Comparison of ENCODE assay signal across 23 cellular contexts in the genomic region with DNA sequence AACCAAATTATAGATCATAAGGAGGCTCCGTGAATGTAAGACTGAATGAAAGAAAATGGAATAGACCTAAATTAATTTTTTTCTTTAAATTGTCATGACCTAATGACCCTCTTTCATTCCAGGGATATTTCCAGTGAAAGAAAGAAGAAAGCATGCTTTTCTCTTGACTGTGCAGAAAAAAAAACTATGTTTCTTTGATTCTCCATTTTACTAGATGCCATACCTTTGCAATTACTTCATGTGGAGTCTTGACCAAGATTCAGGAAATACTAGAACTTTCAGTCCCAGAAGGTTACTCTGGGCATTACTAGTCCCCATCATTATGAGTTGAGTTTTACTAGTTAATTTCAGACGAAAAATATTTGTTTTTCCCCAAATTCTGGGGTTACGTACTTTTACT. TPM values are rescaled to one million over a fixed set of nuclear protein-coding genes. Genes with fewer than 3 reads are reported as not detected.
DNase-seq lines count a peak whose midpoint lies in the region; ATAC-seq and TF ChIP-seq lines count a peak whose summit lies in the region.
"Had no signal": no experiment of that assay in that cellular context is flagged by ENCODE, and none has a peak within 500 bp of the region (broad histone marks: within the 10 kb centered on the region; RNA-seq: fewer than 3 reads in every experiment).

No MANE protein-coding gene starts in this region.

- H3K4me1 ChIP-seq in foreskin keratinocyte: peaks cover 18% of the 10 kb centered on the region
- H3K4me1 ChIP-seq: stomach had no signal

- TF ChIP-seq CTCF in astrocyte of the spinal cord (IDR thresholded peaks at IDR 0.05; ENCODE audit: low read depth, low read length) (no peak), foreskin keratinocyte (conservative IDR thresholded peaks at IDR 0.05) (no peak)

- H3K27me3 ChIP-seq in foreskin keratinocyte: no peaks in the 10 kb centered on the region
- H3K27me3 ChIP-seq: ovary, stomach had no signal

- no peak overlapping the region for H3K4me3 ChIP-seq in astrocyte of the spinal cord (ENCODE audit: low read depth, low read length)
- H3K4me3 ChIP-seq: ovary, stomach had no signal

- peak; percentile 27 for ATAC-seq in foreskin keratinocyte
- no peak for ATAC-seq in GM19324 (IDR thresholded peaks at IDR 0.05; ENCODE audit: low FRiP score, unreplicated experiment)
- ATAC-seq in HG02938 (IDR thresholded peaks at IDR 0.05; ENCODE audit: unreplicated experiment): no peak
- ATAC-seq in HG03108 (IDR thresholded peaks at IDR 0.05; ENCODE audit: unreplicated experiment): no peak
- ATAC-seq: activated CD4-positive, CD25-positive, alpha-beta regulatory T cell treated with anti-CD3 and anti-CD28 coated beads, Interleukin-2, amount 50 U/mL, for 24 hours; left lobe of liver; natural killer cell had no signal

- H3K27ac ChIP-seq in foreskin keratinocyte: no peak overlapping the region
- H3K27ac ChIP-seq: 22Rv1, KMS-11, ovary, RWPE1, stomach had no signal

- DNase-seq in AG08395 (ENCODE audit: low spot score): peak; percentile 38
- peak; percentile 53 for DNase-seq in HS-27A (ENCODE audit: low read depth)
- DNase-seq in astrocyte of the spinal cord (ENCODE audit: low read depth, low spot score): peak; percentile 57
- peak in 1 of 2 donors; percentile 60 for DNase-seq in foreskin keratinocyte
- DNase-seq in NCI-H187 (lab: John Stamatoyannopoulos, UW): no peak
- DNase-seq: activated T-cell treated with anti-CD3 and anti-CD28 coated beads, Interleukin-2, amount 50 U/mL, for 1 hour; anterior cingulate cortex; effector CD4-positive, alpha-beta T cell; natural killer cell; NCI-H1694 treated with DMSO at 0.1 percent for 48 hours; NCI-H2227 treated with DMSO at 0.1 percent for 48 hours; NCI-H748 treated with DMSO at 0.1 percent for 48 hours; ovary; stimulated activated CD4-positive, alpha-beta T cell treated with anti-CD3 and anti-CD28 coated beads, Interleukin-12 subunit alpha, Interleukin-12 subunit beta, amount 100 ng/mL, for 4 hours; stomach had no signal

- in situ Hi-C loops in astrocyte of the spinal cord (cut with HindIII; ENCODE audit: low sequenced_read_pairs): no loop called here

RNA-seq across cellular contexts. Expression of a gene that starts 6.4 kb away (rescaled TPM):
- 33.5 and 37.4 TPM in 2 replicates for total RNA-seq in foreskin keratinocyte
- 27.8 and 28.2 TPM in 2 replicates for polyA plus RNA-seq in foreskin keratinocyte

RNA-seq across cellular contexts. Expression of a gene that starts 15.1 kb away (rescaled TPM):
- total RNA-seq in foreskin keratinocyte: 32.4 and 33.0 TPM in 2 replicates
- polyA plus RNA-seq in foreskin keratinocyte: 8.4 and 10.2 TPM in 2 replicates

Comparison
In these comparisons a context has a peak if more than half of its experiments do, and no peak if none do; other contexts are left out.
1. DNase-seq: peak in AG08395 (single experiment), HS-27A (single experiment) and astrocyte of the spinal cord (single experiment); none in NCI-H187 (0 of 2).